ENCODE assay signal across 8 cellular contexts in the genomic region with DNA sequence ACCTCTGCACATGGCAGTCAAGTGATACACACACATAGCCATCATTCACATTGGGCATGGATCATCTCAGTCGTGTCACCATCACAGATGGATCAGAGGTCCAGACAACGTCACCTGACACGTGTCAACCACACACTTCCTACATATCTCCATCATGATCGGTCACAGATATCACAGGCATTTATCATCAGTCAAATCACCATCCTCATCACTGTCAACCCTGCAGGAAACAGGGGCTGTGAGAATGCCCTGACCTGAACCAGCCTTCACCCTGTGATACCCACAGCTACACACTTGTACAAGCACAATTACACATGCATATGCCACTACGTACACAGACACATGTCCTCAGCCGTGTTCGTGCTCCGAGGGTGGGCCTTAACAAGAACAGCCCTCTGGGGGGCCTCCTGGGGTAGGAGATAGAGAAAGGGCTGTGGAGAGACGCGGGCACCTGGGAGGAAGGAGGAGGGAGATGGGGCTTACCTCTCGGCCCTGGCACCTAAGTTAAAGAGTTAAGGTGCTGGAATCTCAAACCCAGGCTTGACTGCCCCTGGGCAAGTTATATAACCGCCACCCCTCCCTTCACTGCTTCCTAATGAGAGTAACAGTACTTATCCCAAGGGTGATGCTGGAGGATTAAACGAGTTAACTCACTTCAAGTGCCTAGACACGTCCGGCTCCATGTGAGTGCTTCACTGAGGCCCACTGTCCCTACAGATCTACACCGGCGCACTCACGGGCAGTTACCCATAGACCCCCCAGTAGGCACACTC. TPM values are rescaled to one million over a fixed set of nuclear protein-coding genes. Genes with fewer than 3 reads are reported as not detected.
DNase-seq lines count a peak whose midpoint lies in the region; ATAC-seq and TF ChIP-seq lines count a peak whose summit lies in the region.

No MANE protein-coding gene starts in this region.

- ATAC-seq in GM21737 (IDR thresholded peaks at IDR 0.05; ENCODE audit: unreplicated experiment) (peak; percentile 10), Panc1 (no peak), HG02981 (IDR thresholded peaks at IDR 0.05; ENCODE audit: unreplicated experiment) (no peak), HG02571 (IDR thresholded peaks at IDR 0.05; ENCODE audit: unreplicated experiment) (no peak)

- WGBS in mesodermal cell (ENCODE audit: insufficient coverage in 2 of 2), 2 experiments = 44 to 58% methylated on average over 7 to 14 of the region's 18 CpGs

- CTCF ChIA-PET in Panc1 (lab: Charles Lee) = no interaction called here

- H3K4me3 ChIP-seq in Panc1 (ENCODE audit: low read depth in 2 of 2, low read length in 2 of 2) (peak overlapping the region; percentile 69 to 85), choroid plexus epithelial cell (ENCODE audit: low read depth, low read length) (peak overlapping the region; percentile 84), mesodermal cell (ENCODE audit: extremely low read depth, insufficient read depth, low read length, poor library complexity, severe bottlenecking) (peak overlapping the region; percentile 84)

- no peaks in the 10 kb centered on the region for H3K27me3 ChIP-seq in Panc1 (ENCODE audit: control insufficient read depth, insufficient read depth, low read length)

- intact Hi-C loops in Panc1 (cut with micrococcal nuclease; ENCODE audit: unreplicated experiment) = no loop called here

- TF ChIP-seq CTCF in Panc1 (IDR thresholded peaks at IDR 0.05) (no peak), choroid plexus epithelial cell (conservative IDR thresholded peaks at IDR 0.05; ENCODE audit: low read depth, low read length) (no peak)

- DNase-seq in Panc1 (ENCODE audit: low read depth, low spot score) (no peak), choroid plexus epithelial cell (ENCODE audit: low read depth) (peak; percentile 37), mucosa of gallbladder (ENCODE audit: low spot score) (no peak), CD1c-positive myeloid dendritic cell (ENCODE audit: extremely low spot score) (no peak)

- BruUV-seq in Panc1 (replicated peaks; lab: Mats Ljungman, UMichigan) = TSS peak; percentile 68

- H3K9me3 ChIP-seq in Panc1 (ENCODE audit: control insufficient read depth, insufficient read depth, low read depth, low read length) (no peaks in the 10 kb centered on the region), mesodermal cell (ENCODE audit: control insufficient read depth, low read length) (no peaks in the 10 kb centered on the region)

- POLR2A ChIA-PET in Panc1 (lab: Charles Lee) = interaction anchor here (0.5 kb wide), 2 partner anchors 27 to 237 kb away, joined by 3 to 4 read pairs; no protein-coding TSS in a partner anchor

- H3K4me1 ChIP-seq in Panc1 (ENCODE audit: control insufficient read depth, insufficient read depth, low read length) = peaks cover 15% of the 10 kb centered on the region
- H3K4me1 ChIP-seq in mesodermal cell (ENCODE audit: control insufficient read depth, insufficient read depth, low read length, poor library complexity, severe bottlenecking) = peaks cover 17% of the 10 kb centered on the region

- H3K27ac ChIP-seq in Panc1 (ENCODE audit: low read length) = peak overlapping the region; percentile 88
- peak overlapping the region; percentile 87 for H3K27ac ChIP-seq in mesodermal cell (ENCODE audit: low read depth, low read length, severe bottlenecking)

- in situ Hi-C loops in Panc1 (cut with HindIII; ENCODE audit: low pct_unique_long_range_greater_than_20kb, low sequenced_read_pairs) = no loop called here

- H3K36me3 ChIP-seq in Panc1 (ENCODE audit: control insufficient read depth, insufficient read depth, low read length) (no peaks in the 10 kb centered on the region), mesodermal cell (ENCODE audit: control insufficient read depth, insufficient read depth, low read length) (peaks cover 40% of the 10 kb centered on the region)

RNA-seq across cellular contexts. Expression of a gene that starts 1.1 kb away (rescaled TPM):
- total RNA-seq in Panc1 (2021; ENCODE audit: unreplicated experiment) (31.8 TPM), mucosa of gallbladder (76.6 TPM)
- 42.0 TPM for polyA plus RNA-seq in Panc1 (2012; ENCODE audit: insufficient read length)
- 55.4 TPM for polyA plus RNA-seq in mesodermal cell (2013, experiment 1 of 2)
- polyA plus RNA-seq in mesodermal cell (2013, experiment 2 of 2) = 44.4 TPM

RNA-seq across cellular contexts. Expression of a gene that starts 12.9 kb away (rescaled TPM):
- not detected for total RNA-seq in Panc1 (2021; ENCODE audit: unreplicated experiment)
- polyA plus RNA-seq in Panc1 (2012; ENCODE audit: insufficient read length) = not detected
- polyA plus RNA-seq in mesodermal cell (2013, experiment 1 of 2) = not detected
- polyA plus RNA-seq in mesodermal cell (2013, experiment 2 of 2) = not detected
- total RNA-seq in mucosa of gallbladder = not detected

RNA-seq across cellular contexts. Expression of a gene that starts 23.4 kb away (rescaled TPM):
- 14.0 TPM for total RNA-seq in Panc1 (2021; ENCODE audit: unreplicated experiment)
- 7.5 TPM for polyA plus RNA-seq in Panc1 (2012; ENCODE audit: insufficient read length)
- 22.5 TPM for polyA plus RNA-seq in mesodermal cell (2013, experiment 1 of 2)
- polyA plus RNA-seq in mesodermal cell (2013, experiment 2 of 2) = 16.2 TPM
- 30.3 TPM for total RNA-seq in mucosa of gallbladder

RNA-seq across cellular contexts. Expression of a gene that starts 30.7 kb away (rescaled TPM):
- total RNA-seq in Panc1 (2021; ENCODE audit: unreplicated experiment) (47.7 TPM), mucosa of gallbladder (68.8 TPM)
- polyA plus RNA-seq in Panc1 (2012; ENCODE audit: insufficient read length) = 80.8 TPM
- 12.5 TPM for polyA plus RNA-seq in mesodermal cell (2013, experiment 1 of 2)
- polyA plus RNA-seq in mesodermal cell (2013, experiment 2 of 2) = 10.1 TPM

RNA-seq across cellular contexts. Expression of a gene that starts 31.9 kb away (rescaled TPM):
- total RNA-seq in Panc1 (2021; ENCODE audit: unreplicated experiment) = not detected
- not detected for polyA plus RNA-seq in Panc1 (2012; ENCODE audit: insufficient read length)
- 0.22 TPM for polyA plus RNA-seq in mesodermal cell (2013, experiment 1 of 2)
- polyA plus RNA-seq in mesodermal cell (2013, experiment 2 of 2) = 0.71 TPM
- total RNA-seq in mucosa of gallbladder = 3.4 TPM
